In the genomic region with DNA sequence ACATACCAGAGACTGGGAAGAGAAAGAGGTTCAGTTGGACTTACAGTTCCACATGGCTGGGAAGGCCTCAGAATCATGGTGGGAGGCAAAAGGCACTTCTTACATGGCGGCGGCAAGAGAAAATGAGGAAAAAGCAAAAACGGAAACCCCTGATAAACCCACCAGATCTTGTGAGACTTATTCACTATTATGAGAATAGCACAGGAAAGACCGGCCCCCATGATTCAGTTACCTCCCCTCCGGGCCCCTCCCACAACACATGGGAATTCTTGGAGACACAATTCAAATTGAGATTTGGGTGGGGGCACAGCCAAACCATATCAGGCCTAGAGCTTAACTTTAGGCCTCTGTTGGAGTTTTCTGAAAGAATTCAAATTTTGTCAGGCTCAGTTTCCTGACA, we compare ENCODE assay signal across 5 cellular contexts.
DNase-seq lines count a peak whose midpoint lies in the region; TF ChIP-seq lines count a peak whose summit lies in the region.
"Not testable (repeated sequence)": the region's sequence is repeated elsewhere in the genome, so short reads cannot be mapped to it uniquely, and the experiment has no call there.

No MANE protein-coding gene starts in this region.

- H3K9me3 ChIP-seq in esophagus muscularis mucosa, right atrium auricular region, suprapubic skin: not testable (repeated sequence)

- not testable (repeated sequence) for H3K4me1 Mint-ChIP-seq in activated CD4-positive, alpha-beta T cell treated with anti-CD3 and anti-CD28 coated beads, Interleukin-2, amount 10 ng/mL, durations not matched to agents 24 days and 14 days; osteocyte (ENCODE audit: unreplicated experiment)

- H3K27ac Mint-ChIP-seq in activated CD4-positive, alpha-beta T cell treated with anti-CD3 and anti-CD28 coated beads, Interleukin-2, amount 10 ng/mL, durations not matched to agents 24 days and 14 days; osteocyte (ENCODE audit: unreplicated experiment): not testable (repeated sequence)

- TF ChIP-seq CTCF in esophagus muscularis mucosa (IDR thresholded peaks at IDR 0.05); right atrium auricular region (IDR thresholded peaks at IDR 0.05); osteocyte (IDR thresholded peaks at IDR 0.05); suprapubic skin (IDR thresholded peaks at IDR 0.05): not testable (repeated sequence)

- not testable (repeated sequence) for H3K27me3 ChIP-seq in esophagus muscularis mucosa, right atrium auricular region, suprapubic skin

- H3K36me3 ChIP-seq in esophagus muscularis mucosa, right atrium auricular region, suprapubic skin: not testable (repeated sequence)

- TF ChIP-seq EP300 in esophagus muscularis mucosa (IDR thresholded peaks at IDR 0.05); suprapubic skin (IDR thresholded peaks at IDR 0.05): not testable (repeated sequence)

- H3K36me3 Mint-ChIP-seq in activated CD4-positive, alpha-beta T cell treated with anti-CD3 and anti-CD28 coated beads, Interleukin-2, amount 10 ng/mL, durations not matched to agents 24 days and 14 days (ENCODE audit: low read depth); osteocyte (ENCODE audit: unreplicated experiment): not testable (repeated sequence)

- not testable (repeated sequence) for H3K27me3 Mint-ChIP-seq in activated CD4-positive, alpha-beta T cell treated with anti-CD3 and anti-CD28 coated beads, Interleukin-2, amount 10 ng/mL, durations not matched to agents 24 days and 14 days; osteocyte (ENCODE audit: unreplicated experiment)

- WGBS in esophagus muscularis mucosa: 91% methylated on average over 5 of the region's 5 CpGs
- WGBS in suprapubic skin: 90% methylated on average over 5 of the region's 5 CpGs

- TF ChIP-seq POLR2A in esophagus muscularis mucosa (IDR thresholded peaks at IDR 0.05; ENCODE audit: low read depth); suprapubic skin (IDR thresholded peaks at IDR 0.05): not testable (repeated sequence)

- not testable (repeated sequence) for H3K9me3 Mint-ChIP-seq in activated CD4-positive, alpha-beta T cell treated with anti-CD3 and anti-CD28 coated beads, Interleukin-2, amount 10 ng/mL, durations not matched to agents 24 days and 14 days; osteocyte (ENCODE audit: unreplicated experiment)

- not testable (repeated sequence) for H3K27ac ChIP-seq in esophagus muscularis mucosa (replicated peaks in 1 of 4); right atrium auricular region
- H3K27ac ChIP-seq in suprapubic skin: peak overlapping the region; percentile 26

- intact Hi-C loops in activated CD4-positive, alpha-beta T cell treated with anti-CD3 and anti-CD28 coated beads, Interleukin-2, amount 10 ng/mL, durations not matched to agents 24 days and 14 days (cut with micrococcal nuclease); esophagus muscularis mucosa (cut with DNase I): not testable (repeated sequence)

- DNase-seq in activated CD4-positive, alpha-beta T cell treated with anti-CD3 and anti-CD28 coated beads, Interleukin-2, amount 10 ng/mL, durations not matched to agents 24 days and 14 days: peak; percentile 22
- DNase-seq in esophagus muscularis mucosa (ENCODE audit: extremely low spot score): peak; percentile 77
- peak; percentile 40 for DNase-seq in right atrium auricular region (ENCODE audit: low spot score)
- DNase-seq in osteocyte (ENCODE audit: extremely low spot score, unreplicated experiment): peak; percentile 48
- DNase-seq in suprapubic skin (ENCODE audit: low spot score in 2 of 2): not testable (repeated sequence)

- H3K4me1 ChIP-seq in esophagus muscularis mucosa: peaks cover 0 to 10% (median 3%) of the 10 kb centered on the region in 4 donors
- H3K4me1 ChIP-seq in right atrium auricular region, suprapubic skin: not testable (repeated sequence)

- H3K4me3 ChIP-seq in esophagus muscularis mucosa, right atrium auricular region, suprapubic skin: not testable (repeated sequence)

- H3K4me3 Mint-ChIP-seq in activated CD4-positive, alpha-beta T cell treated with anti-CD3 and anti-CD28 coated beads, Interleukin-2, amount 10 ng/mL, durations not matched to agents 24 days and 14 days; osteocyte (ENCODE audit: unreplicated experiment): not testable (repeated sequence)
